Comparison of ENCODE assay signal across 18 cellular contexts in the genomic region with DNA sequence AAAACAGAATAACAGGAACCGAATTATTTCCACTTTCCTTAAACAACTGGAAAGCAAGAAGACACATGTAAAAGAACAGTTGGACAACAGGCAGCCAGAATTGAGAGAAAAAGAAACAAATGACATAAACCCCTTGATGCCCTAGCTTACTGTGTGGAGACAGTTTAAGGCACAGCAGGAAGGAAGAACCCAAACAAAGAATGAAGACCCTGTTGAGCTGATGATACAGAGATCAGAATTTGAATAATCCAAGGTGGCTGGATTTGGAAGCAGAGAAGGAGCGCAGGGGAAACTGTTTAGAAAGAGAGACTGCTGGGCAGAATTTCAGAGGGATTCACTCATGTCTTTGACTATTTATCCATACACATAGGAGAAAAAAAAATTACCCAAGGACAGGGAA.
"Had no signal": no experiment of that assay in that cellular context is flagged by ENCODE, and none has a peak within 500 bp of the region (broad histone marks: within the 10 kb centered on the region; RNA-seq: fewer than 3 reads in every experiment).

No MANE protein-coding gene starts in this region.

- H3K4me3 Mint-ChIP-seq: activated CD8-positive, alpha-beta T cell treated with anti-CD3 and anti-CD28 coated beads, Interleukin-2, amount 10 ng/mL, durations not matched to agents 7 days and 5 days; activated naive CD8-positive, alpha-beta T cell treated with anti-CD3 and anti-CD28 coated beads, Interleukin-2, amount 50 U/mL, for 24 hours had no signal

- DNase-seq: activated CD4-positive, alpha-beta T cell treated with anti-CD3 and anti-CD28 coated beads for 4 hours; activated CD8-positive, alpha-beta memory T cell treated with anti-CD3 and anti-CD28 coated beads, Interleukin-2, amount 50 U/mL, for 48 hours; activated CD8-positive, alpha-beta T cell treated with anti-CD3 and anti-CD28 coated beads, Interleukin-2, amount 10 ng/mL, durations not matched to agents 7 days and 5 days; activated naive CD4-positive, alpha-beta T cell treated with Interleukin-2 at 50 U/mL for 16 hours; activated naive CD8-positive, alpha-beta T cell treated with anti-CD3 and anti-CD28 coated beads, Interleukin-2, amount 50 U/mL, for 24 hours; colonic mucosa; foreskin keratinocyte; kidney; left ventricle myocardium inferior; mesenchymal stem cell; posterior cingulate gyrus; small intestine; T-helper 1 cell; tibial artery had no signal

- H3K9me3 Mint-ChIP-seq: activated naive CD8-positive, alpha-beta T cell treated with anti-CD3 and anti-CD28 coated beads, Interleukin-2, amount 50 U/mL, for 24 hours had no signal

- ATAC-seq: activated CD8-positive, alpha-beta T cell treated with anti-CD3 and anti-CD28 coated beads, Interleukin-2, amount 10 ng/mL, durations not matched to agents 7 days and 5 days; activated naive CD8-positive, alpha-beta T cell treated with anti-CD3 and anti-CD28 coated beads, Interleukin-2, amount 50 U/mL, for 24 hours; foreskin keratinocyte had no signal

- H3K27me3 Mint-ChIP-seq: activated naive CD8-positive, alpha-beta T cell treated with anti-CD3 and anti-CD28 coated beads, Interleukin-2, amount 50 U/mL, for 24 hours had no signal

- H3K27ac ChIP-seq: ascending aorta, cardiac muscle cell, colonic mucosa, foreskin keratinocyte, left ventricle myocardium inferior, right atrium auricular region, tibial artery, VCaP had no signal

- H3K36me3 ChIP-seq: cardiac muscle cell, colonic mucosa had no signal

- H3K9me3 ChIP-seq: ascending aorta, colonic mucosa, left ventricle myocardium inferior, right atrium auricular region had no signal

- H3K27me3 ChIP-seq: ascending aorta, cardiac muscle cell, colonic mucosa, foreskin keratinocyte, right atrium auricular region, tibial artery had no signal

- H3K4me3 ChIP-seq: ascending aorta, cardiac muscle cell, colonic mucosa, left ventricle myocardium inferior, right atrium auricular region, tibial artery had no signal

- H3K27ac Mint-ChIP-seq: activated CD8-positive, alpha-beta T cell treated with anti-CD3 and anti-CD28 coated beads, Interleukin-2, amount 10 ng/mL, durations not matched to agents 7 days and 5 days; activated naive CD8-positive, alpha-beta T cell treated with anti-CD3 and anti-CD28 coated beads, Interleukin-2, amount 50 U/mL, for 24 hours had no signal

- H3K4me1 ChIP-seq: ascending aorta, colonic mucosa, foreskin keratinocyte, right atrium auricular region had no signal
